In the genomic region with DNA sequence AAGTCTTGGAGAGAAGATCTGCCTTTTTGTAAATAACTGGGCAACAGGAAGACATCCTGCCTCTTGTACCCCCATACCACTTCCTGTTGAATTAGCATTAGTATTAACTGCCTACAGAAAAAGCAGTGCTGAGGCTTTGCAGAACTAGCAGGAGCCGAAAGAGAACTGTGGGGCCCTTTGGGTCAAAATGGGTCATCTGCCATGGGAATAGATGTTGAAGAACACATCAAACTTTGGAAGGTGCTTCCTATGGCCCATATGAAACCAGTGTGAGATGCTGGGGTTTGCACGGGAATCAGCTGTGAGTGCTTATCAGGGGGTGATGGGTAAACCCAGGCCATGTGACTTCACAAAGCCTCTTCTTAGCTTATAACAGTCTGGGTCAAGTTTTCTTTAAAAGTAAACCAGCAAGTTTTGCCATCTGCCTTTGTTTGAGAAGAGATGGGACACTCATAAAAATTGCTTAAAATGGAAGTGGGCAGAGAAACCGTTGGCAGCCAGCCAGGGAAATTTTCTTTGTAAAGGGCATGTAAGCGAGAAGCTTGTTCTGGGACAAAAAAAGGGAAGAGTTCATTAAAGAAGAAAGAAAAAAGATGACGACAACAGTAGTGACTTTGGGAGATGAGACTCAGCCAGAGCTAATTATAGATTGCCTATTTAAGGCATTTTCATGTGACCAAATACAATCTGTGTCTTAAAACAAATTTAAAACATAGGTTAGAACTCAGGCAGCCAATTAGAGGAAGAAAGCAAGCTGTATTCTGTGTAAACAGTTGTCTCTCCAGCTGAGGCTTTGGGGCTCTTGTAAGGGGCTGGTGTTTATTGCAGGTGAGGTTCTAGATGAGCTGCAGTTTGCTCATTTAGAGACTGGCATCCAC, we compare ENCODE assay signal across 1 cellular context.
A peak's percentile ranks its signal among the peaks of the same experiment; 100 is the strongest.
TF ChIP-seq lines count a peak whose summit lies in the region.

No MANE protein-coding gene starts in this region.

TF ChIP-seq in A549, 52 proteins besides CTCF, POLR2A, EP300 and RAD21:
- TF ChIP-seq, protein P1, sequence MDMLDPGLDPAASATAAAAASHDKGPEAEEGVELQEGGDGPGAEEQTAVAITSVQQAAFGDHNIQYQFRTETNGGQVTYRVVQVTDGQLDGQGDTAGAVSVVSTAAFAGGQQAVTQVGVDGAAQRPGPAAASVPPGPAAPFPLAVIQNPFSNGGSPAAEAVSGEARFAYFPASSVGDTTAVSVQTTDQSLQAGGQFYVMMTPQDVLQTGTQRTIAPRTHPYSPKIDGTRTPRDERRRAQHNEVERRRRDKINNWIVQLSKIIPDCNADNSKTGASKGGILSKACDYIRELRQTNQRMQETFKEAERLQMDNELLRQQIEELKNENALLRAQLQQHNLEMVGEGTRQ (IDR thresholded peaks at IDR 0.05), result 0 out of 2 replicates have a peak, but pooled peaks have one; percentile 6
- TF ChIP-seq EHMT2 (IDR thresholded peaks at IDR 0.05; ENCODE audit: low read depth), result no peak
